Comparison of ENCODE assay signal across 1 cellular context in the genomic region with DNA sequence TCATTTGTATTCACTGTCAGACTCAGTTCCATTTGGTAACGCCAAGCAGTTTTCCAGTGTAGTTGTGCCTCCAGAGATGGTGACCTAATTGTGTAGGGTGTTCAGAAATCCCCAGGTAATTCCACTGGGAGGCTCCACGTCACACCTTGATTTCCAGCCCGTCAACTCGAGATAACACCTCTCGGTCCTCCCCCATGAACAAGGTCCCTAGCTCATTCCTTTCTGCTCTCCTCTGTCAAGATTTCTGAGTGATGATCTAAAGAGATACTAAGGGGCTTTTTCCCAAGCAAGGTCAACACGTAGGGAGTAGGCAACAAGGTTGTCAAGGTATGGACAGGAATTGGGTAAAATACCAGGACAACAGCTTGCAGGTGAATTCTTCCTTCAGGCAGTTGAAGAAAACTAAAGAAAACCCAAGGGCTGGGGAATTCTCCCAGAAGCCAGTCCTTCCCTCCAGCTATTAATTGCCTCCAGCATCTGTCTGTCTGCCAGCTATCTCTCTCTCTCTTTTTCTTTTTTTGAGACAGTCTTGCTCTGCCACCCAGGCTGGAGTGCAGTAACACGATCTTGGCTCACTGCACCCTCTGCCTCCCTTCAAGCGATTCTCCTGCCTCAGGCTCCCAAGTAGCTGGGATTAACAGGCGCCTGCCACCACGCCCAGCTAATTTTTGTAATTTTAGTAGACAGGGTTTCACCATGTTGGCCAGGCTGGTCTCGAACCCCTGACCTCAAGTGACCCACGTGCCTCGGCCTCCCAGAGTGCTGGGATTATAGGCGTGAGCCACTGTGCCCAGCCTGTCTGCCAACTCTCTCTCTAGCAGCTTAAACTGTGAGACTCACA.
TF ChIP-seq lines count a peak whose summit lies in the region.

No MANE protein-coding gene starts in this region.

TF ChIP-seq in WTC11, 78 proteins besides CTCF, POLR2A, EP300 and RAD21 (continued from another document):
- TF ChIP-seq, protein P1, sequence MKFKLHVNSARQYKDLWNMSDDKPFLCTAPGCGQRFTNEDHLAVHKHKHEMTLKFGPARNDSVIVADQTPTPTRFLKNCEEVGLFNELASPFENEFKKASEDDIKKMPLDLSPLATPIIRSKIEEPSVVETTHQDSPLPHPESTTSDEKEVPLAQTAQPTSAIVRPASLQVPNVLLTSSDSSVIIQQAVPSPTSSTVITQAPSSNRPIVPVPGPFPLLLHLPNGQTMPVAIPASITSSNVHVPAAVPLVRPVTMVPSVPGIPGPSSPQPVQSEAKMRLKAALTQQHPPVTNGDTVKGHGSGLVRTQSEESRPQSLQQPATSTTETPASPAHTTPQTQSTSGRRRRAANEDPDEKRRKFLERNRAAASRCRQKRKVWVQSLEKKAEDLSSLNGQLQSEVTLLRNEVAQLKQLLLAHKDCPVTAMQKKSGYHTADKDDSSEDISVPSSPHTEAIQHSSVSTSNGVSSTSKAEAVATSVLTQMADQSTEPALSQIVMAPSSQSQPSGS (CRISPR knock-in tag; IDR thresholded peaks at IDR 0.05; ENCODE audit: borderline replicate concordance, low read depth), result no peak
- TF ChIP-seq, protein P2, sequence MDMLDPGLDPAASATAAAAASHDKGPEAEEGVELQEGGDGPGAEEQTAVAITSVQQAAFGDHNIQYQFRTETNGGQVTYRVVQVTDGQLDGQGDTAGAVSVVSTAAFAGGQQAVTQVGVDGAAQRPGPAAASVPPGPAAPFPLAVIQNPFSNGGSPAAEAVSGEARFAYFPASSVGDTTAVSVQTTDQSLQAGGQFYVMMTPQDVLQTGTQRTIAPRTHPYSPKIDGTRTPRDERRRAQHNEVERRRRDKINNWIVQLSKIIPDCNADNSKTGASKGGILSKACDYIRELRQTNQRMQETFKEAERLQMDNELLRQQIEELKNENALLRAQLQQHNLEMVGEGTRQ (CRISPR knock-in tag; IDR thresholded peaks at IDR 0.05), result no peak
- no peak for TF ChIP-seq ELF4 (CRISPR knock-in tag; IDR thresholded peaks at IDR 0.05; ENCODE audit: low read depth)
- TF ChIP-seq EMX1 (CRISPR knock-in tag; IDR thresholded peaks at IDR 0.05), result no peak
- no peak for TF ChIP-seq OVOL2 (CRISPR knock-in tag; IDR thresholded peaks at IDR 0.05; ENCODE audit: borderline replicate concordance)
- TF ChIP-seq TCF7 (CRISPR knock-in tag; IDR thresholded peaks at IDR 0.05; ENCODE audit: low read depth), result no peak
- no peak for TF ChIP-seq MLX (CRISPR knock-in tag; IDR thresholded peaks at IDR 0.05)
- TF ChIP-seq HMGA2 (CRISPR knock-in tag; IDR thresholded peaks at IDR 0.05), result no peak
- no peak for TF ChIP-seq RELA (CRISPR knock-in tag; IDR thresholded peaks at IDR 0.05; ENCODE audit: borderline replicate concordance)
- no peak for TF ChIP-seq FOXJ3 (CRISPR knock-in tag; IDR thresholded peaks at IDR 0.05; ENCODE audit: borderline replicate concordance)
- TF ChIP-seq, protein P3, sequence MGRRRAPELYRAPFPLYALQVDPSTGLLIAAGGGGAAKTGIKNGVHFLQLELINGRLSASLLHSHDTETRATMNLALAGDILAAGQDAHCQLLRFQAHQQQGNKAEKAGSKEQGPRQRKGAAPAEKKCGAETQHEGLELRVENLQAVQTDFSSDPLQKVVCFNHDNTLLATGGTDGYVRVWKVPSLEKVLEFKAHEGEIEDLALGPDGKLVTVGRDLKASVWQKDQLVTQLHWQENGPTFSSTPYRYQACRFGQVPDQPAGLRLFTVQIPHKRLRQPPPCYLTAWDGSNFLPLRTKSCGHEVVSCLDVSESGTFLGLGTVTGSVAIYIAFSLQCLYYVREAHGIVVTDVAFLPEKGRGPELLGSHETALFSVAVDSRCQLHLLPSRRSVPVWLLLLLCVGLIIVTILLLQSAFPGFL (CRISPR knock-in tag; IDR thresholded peaks at IDR 0.05; ENCODE audit: borderline replicate concordance), result no peak
- no peak for TF ChIP-seq ERG (CRISPR knock-in tag; IDR thresholded peaks at IDR 0.05)
- TF ChIP-seq SP1 (CRISPR knock-in tag; conservative IDR thresholded peaks at IDR 0.05), result no peak
- TF ChIP-seq ZNF396 (CRISPR knock-in tag; IDR thresholded peaks at IDR 0.05; ENCODE audit: borderline replicate concordance), result no peak
- no peak for TF ChIP-seq CREB1 (CRISPR knock-in tag; IDR thresholded peaks at IDR 0.05)
